In genomic region chr5:132114150-132115121, GRCh38 we compare ENCODE assay signal across 1 cellular context.
TF ChIP-seq lines count a peak whose summit lies in the region.

No MANE protein-coding gene starts in this region.

TF ChIP-seq in GM12878, 131 proteins besides CTCF, POLR2A, EP300 and RAD21 (continued from another document):
- TF ChIP-seq, protein P1, sequence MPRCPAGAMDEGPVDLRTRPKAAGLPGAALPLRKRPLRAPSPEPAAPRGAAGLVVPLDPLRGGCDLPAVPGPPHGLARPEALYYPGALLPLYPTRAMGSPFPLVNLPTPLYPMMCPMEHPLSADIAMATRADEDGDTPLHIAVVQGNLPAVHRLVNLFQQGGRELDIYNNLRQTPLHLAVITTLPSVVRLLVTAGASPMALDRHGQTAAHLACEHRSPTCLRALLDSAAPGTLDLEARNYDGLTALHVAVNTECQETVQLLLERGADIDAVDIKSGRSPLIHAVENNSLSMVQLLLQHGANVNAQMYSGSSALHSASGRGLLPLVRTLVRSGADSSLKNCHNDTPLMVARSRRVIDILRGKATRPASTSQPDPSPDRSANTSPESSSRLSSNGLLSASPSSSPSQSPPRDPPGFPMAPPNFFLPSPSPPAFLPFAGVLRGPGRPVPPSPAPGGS (IDR thresholded peaks at IDR 0.05; ENCODE audit: borderline replicate concordance, insufficient read depth, low read depth, low read length, poor library complexity, severe bottlenecking) = no peak
- TF ChIP-seq ZNF217 (IDR thresholded peaks at IDR 0.05) (no peak), LARP7 (IDR thresholded peaks at IDR 0.05) (no peak), BRCA1 (IDR thresholded peaks at IDR 0.05; ENCODE audit: low read depth, low read length) (no peak), IKZF1 (conservative IDR thresholded peaks at IDR 0.05) (peak; percentile 64), IRF4 (IDR thresholded peaks at IDR 0.05; ENCODE audit: low read depth, low read length) (peak; percentile 39; the same call in 1 of the 2 replicates), KAT2A (conservative IDR thresholded peaks at IDR 0.05; ENCODE audit: control insufficient read depth, low read depth, low read length) (no peak), MEF2A (IDR thresholded peaks at IDR 0.05; ENCODE audit: insufficient read depth, low read depth, low read length) (0 out of 2 replicates have a peak, but pooled peaks have one; percentile 39), FOS (IDR thresholded peaks at IDR 0.05; ENCODE audit: borderline replicate concordance, extremely low read depth, insufficient read length) (no peak), NFYA (IDR thresholded peaks at IDR 0.05; ENCODE audit: borderline replicate concordance, low read depth, low read length) (no peak), RFX5 (IDR thresholded peaks at IDR 0.05; ENCODE audit: low read depth, low read length) (no peak), IKZF2 (IDR thresholded peaks at IDR 0.05) (peak; percentile 60 to 72), REST (IDR thresholded peaks at IDR 0.05; ENCODE audit: low read depth, low read length) (no peak), NFIC (IDR thresholded peaks at IDR 0.05; ENCODE audit: low read depth, low read length) (peak; percentile 72), MTA2 (IDR thresholded peaks at IDR 0.05; ENCODE audit: low read depth) (peak; percentile 71), RUNX3 (IDR thresholded peaks at IDR 0.05; ENCODE audit: low read length) (peak; percentile 93), FOXM1 (IDR thresholded peaks at IDR 0.05; ENCODE audit: low read depth, low read length) (no peak), BCL11A (IDR thresholded peaks at IDR 0.05; ENCODE audit: low read depth, low read length) (peak; percentile 44; the same call in 1 of the 2 replicates), IRF3 (IDR thresholded peaks at IDR 0.05) (no peak), SMAD1 (IDR thresholded peaks at IDR 0.05; ENCODE audit: low read depth, partially characterized antibody) (no peak), KLF5 (IDR thresholded peaks at IDR 0.05; ENCODE audit: partially characterized antibody) (no peak), MEF2B (IDR thresholded peaks at IDR 0.05; ENCODE audit: partially characterized antibody, poor library complexity, severe bottlenecking) (peak; percentile 28)
- TF ChIP-seq, protein P2, sequence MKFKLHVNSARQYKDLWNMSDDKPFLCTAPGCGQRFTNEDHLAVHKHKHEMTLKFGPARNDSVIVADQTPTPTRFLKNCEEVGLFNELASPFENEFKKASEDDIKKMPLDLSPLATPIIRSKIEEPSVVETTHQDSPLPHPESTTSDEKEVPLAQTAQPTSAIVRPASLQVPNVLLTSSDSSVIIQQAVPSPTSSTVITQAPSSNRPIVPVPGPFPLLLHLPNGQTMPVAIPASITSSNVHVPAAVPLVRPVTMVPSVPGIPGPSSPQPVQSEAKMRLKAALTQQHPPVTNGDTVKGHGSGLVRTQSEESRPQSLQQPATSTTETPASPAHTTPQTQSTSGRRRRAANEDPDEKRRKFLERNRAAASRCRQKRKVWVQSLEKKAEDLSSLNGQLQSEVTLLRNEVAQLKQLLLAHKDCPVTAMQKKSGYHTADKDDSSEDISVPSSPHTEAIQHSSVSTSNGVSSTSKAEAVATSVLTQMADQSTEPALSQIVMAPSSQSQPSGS (IDR thresholded peaks at IDR 0.05; ENCODE audit: low read length) = 0 out of 2 replicates have a peak, but pooled peaks have one; percentile 23
- TF ChIP-seq, protein P3, sequence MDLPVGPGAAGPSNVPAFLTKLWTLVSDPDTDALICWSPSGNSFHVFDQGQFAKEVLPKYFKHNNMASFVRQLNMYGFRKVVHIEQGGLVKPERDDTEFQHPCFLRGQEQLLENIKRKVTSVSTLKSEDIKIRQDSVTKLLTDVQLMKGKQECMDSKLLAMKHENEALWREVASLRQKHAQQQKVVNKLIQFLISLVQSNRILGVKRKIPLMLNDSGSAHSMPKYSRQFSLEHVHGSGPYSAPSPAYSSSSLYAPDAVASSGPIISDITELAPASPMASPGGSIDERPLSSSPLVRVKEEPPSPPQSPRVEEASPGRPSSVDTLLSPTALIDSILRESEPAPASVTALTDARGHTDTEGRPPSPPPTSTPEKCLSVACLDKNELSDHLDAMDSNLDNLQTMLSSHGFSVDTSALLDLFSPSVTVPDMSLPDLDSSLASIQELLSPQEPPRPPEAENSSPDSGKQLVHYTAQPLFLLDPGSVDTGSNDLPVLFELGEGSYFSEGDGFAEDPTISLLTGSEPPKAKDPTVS (IDR thresholded peaks at IDR 0.05; ENCODE audit: low read depth, low read length) = no peak
